ENCODE assay signal across 1 cellular context in genomic region chr5:132829742-132830435, GRCh38.
TF ChIP-seq lines count a peak whose summit lies in the region.

No MANE protein-coding gene starts in this region.

TF ChIP-seq in HepG2, 621 proteins besides CTCF, POLR2A, EP300 and RAD21 (continued from another document and continues in another):
- TF ChIP-seq ZBTB37 (CRISPR knock-in tag; IDR thresholded peaks at IDR 0.05) (no peak), GABPA (IDR thresholded peaks at IDR 0.05; ENCODE audit: low read depth, low read length) (no peak), GABPA (CRISPR knock-in tag; IDR thresholded peaks at IDR 0.05; ENCODE audit: low read depth) (no peak), POLR2AphosphoS5 (IDR thresholded peaks at IDR 0.05; ENCODE audit: low read depth, low read length) (peak; percentile 41), ATF7-NPFF (CRISPR knock-in tag; IDR thresholded peaks at IDR 0.05; ENCODE audit: low read depth) (peak; percentile 78), ZNF724P (CRISPR knock-in tag; IDR thresholded peaks at IDR 0.05; ENCODE audit: borderline replicate concordance) (peak; percentile 32; the same call in 1 of the 2 replicates), ZSCAN29 (CRISPR knock-in tag; conservative IDR thresholded peaks at IDR 0.05) (no peak), ZNF543 (CRISPR knock-in tag; IDR thresholded peaks at IDR 0.05) (no peak; the same call in 1 of the 2 replicates), TP53 (CRISPR knock-in tag; conservative IDR thresholded peaks at IDR 0.05) (peak; percentile 89), JUND (CRISPR knock-in tag; IDR thresholded peaks at IDR 0.05) (no peak), REXO4 (CRISPR knock-in tag; IDR thresholded peaks at IDR 0.05; ENCODE audit: borderline replicate concordance) (no peak), JUN (CRISPR knock-in tag; IDR thresholded peaks at IDR 0.05) (no peak), ZNF549 (CRISPR knock-in tag; IDR thresholded peaks at IDR 0.05) (no peak), ZSCAN25 (CRISPR knock-in tag; IDR thresholded peaks at IDR 0.05) (no peak; the same call in 1 of the 2 replicates), ZNF841 (CRISPR knock-in tag; IDR thresholded peaks at IDR 0.05; ENCODE audit: borderline replicate concordance) (no peak; the same call in 1 of the 2 replicates), RBFOX2 (IDR thresholded peaks at IDR 0.05; ENCODE audit: low read depth, low read length) (peak; percentile 89), ZNF280B (CRISPR knock-in tag; IDR thresholded peaks at IDR 0.05; ENCODE audit: borderline replicate concordance) (no peak), NRL (CRISPR knock-in tag; IDR thresholded peaks at IDR 0.05; ENCODE audit: borderline replicate concordance) (peak; percentile 35; the same call in 1 of the 2 replicates), NFKBIZ (CRISPR knock-in tag; IDR thresholded peaks at IDR 0.05) (no peak), BCLAF1 (IDR thresholded peaks at IDR 0.05) (no peak), KLF13 (CRISPR knock-in tag; IDR thresholded peaks at IDR 0.05) (0 out of 2 replicates have a peak, but pooled peaks have one; percentile 33), KLF12 (CRISPR knock-in tag; IDR thresholded peaks at IDR 0.05; ENCODE audit: borderline replicate concordance) (no peak), ATF4 (CRISPR knock-in tag; IDR thresholded peaks at IDR 0.05) (peak in 1 of 2 experiments; percentile 13; a peak in 2 of 4 replicates), PRPF4 (IDR thresholded peaks at IDR 0.05; ENCODE audit: low read depth, low read length, poor library complexity, severe bottlenecking) (no peak), NFAT5 (CRISPR knock-in tag; IDR thresholded peaks at IDR 0.05) (peak; percentile 40; the same call in 1 of the 2 replicates), SMARCE1 (IDR thresholded peaks at IDR 0.05; ENCODE audit: borderline replicate concordance) (no peak), SAP130 (CRISPR knock-in tag; IDR thresholded peaks at IDR 0.05; ENCODE audit: low read depth) (peak; percentile 14; the same call in 1 of the 2 replicates), ZNF558 (CRISPR knock-in tag; IDR thresholded peaks at IDR 0.05; ENCODE audit: borderline replicate concordance) (no peak; the same call in 1 of the 2 replicates), ZBTB20 (CRISPR knock-in tag; IDR thresholded peaks at IDR 0.05; ENCODE audit: borderline replicate concordance, low read depth) (no peak), ZNF383 (CRISPR knock-in tag; IDR thresholded peaks at IDR 0.05; ENCODE audit: borderline replicate concordance) (no peak), RXRA (CRISPR knock-in tag; IDR thresholded peaks at IDR 0.05) (peak; percentile 64; the same call in 1 of the 2 replicates), REST (IDR thresholded peaks at IDR 0.05; ENCODE audit: borderline replicate concordance in 1 of 2, low read depth in 1 of 2, low read length in 2 of 2) (peak in 1 of 2 experiments; percentile 28; a peak in 1 of 4 replicates), ZBTB46 (CRISPR knock-in tag; IDR thresholded peaks at IDR 0.05; ENCODE audit: borderline replicate concordance) (no peak), ZNF224 (CRISPR knock-in tag; IDR thresholded peaks at IDR 0.05) (no peak), PRMT3 (CRISPR knock-in tag; IDR thresholded peaks at IDR 0.05; ENCODE audit: borderline replicate concordance, low read depth) (no peak; the same call in 1 of the 2 replicates), ZNF597 (CRISPR knock-in tag; IDR thresholded peaks at IDR 0.05) (no peak), SP5 (CRISPR knock-in tag; IDR thresholded peaks at IDR 0.05; ENCODE audit: borderline replicate concordance, low read depth) (no peak), ZNF749 (CRISPR knock-in tag; IDR thresholded peaks at IDR 0.05; ENCODE audit: borderline replicate concordance) (no peak; the same call in 1 of the 2 replicates), IKZF4 (CRISPR knock-in tag; IDR thresholded peaks at IDR 0.05; ENCODE audit: borderline replicate concordance, low read depth, not compliant biosample characterization) (no peak), MAFF (IDR thresholded peaks at IDR 0.05; ENCODE audit: low read depth, low read length) (no peak)
